ENCODE assay signal across 18 cellular contexts in the genomic region with DNA sequence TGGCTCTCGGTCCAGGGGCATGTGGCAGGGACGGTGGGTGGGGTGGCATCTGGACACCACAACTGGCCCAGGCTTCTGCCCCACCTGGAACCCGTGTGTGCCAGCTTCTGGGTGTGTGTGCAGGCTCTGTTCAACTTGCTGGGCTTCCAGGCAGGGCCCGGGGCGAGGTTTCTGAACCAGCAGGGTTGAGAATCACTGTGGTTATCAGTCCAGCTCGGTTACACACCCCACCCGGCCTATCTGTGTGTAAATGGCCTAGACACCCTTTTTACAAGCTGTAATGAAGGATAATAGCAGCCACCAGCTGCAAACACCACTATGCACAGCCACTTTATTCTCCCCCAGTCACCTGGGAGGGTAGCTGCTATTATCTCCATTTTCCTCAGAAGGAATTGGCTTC.
"Had no signal": no experiment of that assay in that cellular context is flagged by ENCODE, and none has a peak within 500 bp of the region (broad histone marks: within the 10 kb centered on the region; RNA-seq: fewer than 3 reads in every experiment).

No MANE protein-coding gene starts in this region.

- H3K4me1 ChIP-seq: adrenal gland, breast epithelium, gastrocnemius medialis, left ventricle myocardium inferior, sigmoid colon had no signal

- H3K4me3 ChIP-seq: adrenal gland, breast epithelium, gastrocnemius medialis, left ventricle myocardium inferior, sigmoid colon, spleen had no signal

- ATAC-seq: activated T-cell treated with anti-CD3 and anti-CD28 coated beads, Interleukin-2, amount 50 U/mL, for 72 hours; esophagus mucosa; gastrocnemius medialis; stimulated activated naive B cell treated with anti-CD40 and anti-IgM and Interleukin-4, amounts not matched to agents 10 μg/mL and 1 μg/mL and 100 μg/mL, for 72 hours had no signal

- H3K9me3 ChIP-seq: adrenal gland, breast epithelium, gastrocnemius medialis, left ventricle myocardium inferior, sigmoid colon, spleen had no signal

- FAIRE-seq: astrocyte, kidney had no signal

- H3K36me3 ChIP-seq: adrenal gland, breast epithelium, gastrocnemius medialis, left ventricle myocardium inferior, sigmoid colon, spleen had no signal

- H3K27me3 ChIP-seq: adrenal gland, breast epithelium, gastrocnemius medialis, sigmoid colon, spleen had no signal

- H3K27ac ChIP-seq: adrenal gland, breast epithelium, gastrocnemius medialis, left ventricle myocardium inferior, sigmoid colon, spleen, VCaP had no signal

- DNase-seq: activated CD4-positive, alpha-beta T cell treated with anti-CD3 and anti-CD28 coated beads for 1 hour; activated effector memory CD4-positive, alpha-beta T cell treated with anti-CD3 and anti-CD28 coated beads, Interleukin-2, amount 50 U/mL, for 16 hours; adrenal gland; cortex of kidney; gastrocnemius medialis; kidney; left ventricle myocardium inferior; naive B cell; sigmoid colon; spleen; stimulated activated CD4-positive, alpha-beta T cell treated with anti-CD3 and anti-CD28 coated beads, Interleukin-4, amount 100 ng/mL, for 4 hours; stimulated activated naive B cell treated with anti-CD40 and anti-IgM and Interleukin-4, amounts not matched to agents 10 μg/mL and 1 μg/mL and 100 μg/mL, for 72 hours; T1000 had no signal
